Comparison of ENCODE assay signal across 8 cellular contexts in genomic region chr3:46208167-46208704, GRCh38. TPM values are rescaled to one million over a fixed set of nuclear protein-coding genes. Genes with fewer than 3 reads are reported as not detected.
DNase-seq lines count a peak whose midpoint lies in the region; ATAC-seq and TF ChIP-seq lines count a peak whose summit lies in the region.

Gene CCR1, minus strand, starts transcription at chr3:46208313. Its CDS starts 4,000 bp downstream, at chr3:46204313.

- H3K27ac ChIP-seq in DND-41 (ENCODE audit: low read length) (peak within 1 kb of the TSS; percentile 43), iPS DF 6.9 (ENCODE audit: low read length) (no peak within 1 kb of the TSS)

- H3K4me1 Mint-ChIP-seq in activated naive CD8-positive, alpha-beta T cell treated with anti-CD3 and anti-CD28 coated beads, Interleukin-2, amount 10 ng/mL, durations not matched to agents 7 days and 5 days = peaks cover 52% of the 10 kb centered on the region

- H3K79me2 ChIP-seq in DND-41 (ENCODE audit: insufficient read depth, low read length) = no peaks in the 10 kb centered on the region

- ATAC-seq in DND-41 (ENCODE audit: insufficient read depth, low read depth) (peak; percentile 56), GM21576 (IDR thresholded peaks at IDR 0.05; ENCODE audit: unreplicated experiment) (peak; percentile 53), HG03457 (IDR thresholded peaks at IDR 0.05; ENCODE audit: unreplicated experiment) (no peak)
- peak; percentile 62 for ATAC-seq in activated naive CD8-positive, alpha-beta T cell treated with anti-CD3 and anti-CD28 coated beads, Interleukin-2, amount 10 ng/mL, durations not matched to agents 7 days and 5 days (ENCODE audit: low read depth)

- H3K4me3 ChIP-seq in DND-41 (ENCODE audit: low read depth in 1 of 2, low read length in 2 of 2) (no peak within 1 kb of the TSS), iPS DF 6.9 (ENCODE audit: low read length) (no peak within 1 kb of the TSS)

- H3K27me3 ChIP-seq in DND-41 (ENCODE audit: insufficient read depth, low read length, poor library complexity) = no peaks in the 10 kb centered on the region
- H3K27me3 ChIP-seq in iPS DF 6.9 (ENCODE audit: control insufficient read depth, insufficient read depth, low read length) = no peaks in the 10 kb centered on the region

- H3K36me3 Mint-ChIP-seq in activated naive CD8-positive, alpha-beta T cell treated with anti-CD3 and anti-CD28 coated beads, Interleukin-2, amount 10 ng/mL, durations not matched to agents 7 days and 5 days = peaks cover 48% of the 10 kb centered on the region

- peak within 1 kb of the TSS; percentile 88 for H3K4me3 Mint-ChIP-seq in activated naive CD8-positive, alpha-beta T cell treated with anti-CD3 and anti-CD28 coated beads, Interleukin-2, amount 10 ng/mL, durations not matched to agents 7 days and 5 days

- no peaks in the 10 kb centered on the region for H3K9me3 Mint-ChIP-seq in activated naive CD8-positive, alpha-beta T cell treated with anti-CD3 and anti-CD28 coated beads, Interleukin-2, amount 10 ng/mL, durations not matched to agents 7 days and 5 days

- WGBS in iPS DF 6.9 (ENCODE audit: insufficient coverage, insufficient read length) = no CpG with 5 or more reads among the region's 3 CpGs

- TF ChIP-seq CTCF in DND-41 (IDR thresholded peaks at IDR 0.05; ENCODE audit: borderline replicate concordance, extremely low read depth, low read length, poor library complexity, severe bottlenecking) = peak; percentile 61

- no peak within 1 kb of the TSS for H3K4me2 ChIP-seq in DND-41 (ENCODE audit: insufficient read depth, low read length)

- H3K36me3 ChIP-seq in DND-41 (ENCODE audit: insufficient read depth, low read length) (no peaks in the 10 kb centered on the region), iPS DF 6.9 (ENCODE audit: control insufficient read depth, insufficient read depth, low read length) (no peaks in the 10 kb centered on the region)

- no peak within 1 kb of the TSS for H3K9ac ChIP-seq in DND-41 (ENCODE audit: low read depth, low read length)

- H3K9me3 ChIP-seq in DND-41 (ENCODE audit: insufficient read depth, low read length, severe bottlenecking) = no peaks in the 10 kb centered on the region
- H3K9me3 ChIP-seq in iPS DF 6.9 (ENCODE audit: control insufficient read depth, insufficient read depth, low read length) = no peaks in the 10 kb centered on the region

- H2AFZ ChIP-seq in DND-41 (ENCODE audit: low read depth, low read length) = peak within 1 kb of the TSS; percentile 44

- DNase-seq in DND-41 (peak; percentile 54), MV-4-11 (lab: John Stamatoyannopoulos, UW) (peak; percentile 97), iPS DF 6.9 (ENCODE audit: low read depth, low spot score) (peak; percentile 35), COR-L47 (lab: John Stamatoyannopoulos, UW) (no peak)
- peak; percentile 79 for DNase-seq in activated naive CD8-positive, alpha-beta T cell treated with anti-CD3 and anti-CD28 coated beads, Interleukin-2, amount 10 ng/mL, durations not matched to agents 7 days and 5 days
- DNase-seq in stimulated activated CD4-positive, alpha-beta T cell treated with anti-CD3 and anti-CD28 coated beads, Interleukin-15, amount 100 ng/mL, for 48 hours (ENCODE audit: low read depth in 2 of 2) = peak; percentile 19 to 44

- POLR2A ChIA-PET in activated naive CD8-positive, alpha-beta T cell treated with anti-CD3 and anti-CD28 coated beads, Interleukin-2, amount 10 ng/mL, durations not matched to agents 7 days and 5 days (lab: Charles Lee) = interaction anchor here (0.6 to 6.6 kb wide), 23 partner anchors 11 to 257 kb away, joined by 3 to 83 read pairs (median 4); partner anchors contain the start of genes CCR2 and CCR5

- peak within 1 kb of the TSS; percentile 91 for H3K27ac Mint-ChIP-seq in activated naive CD8-positive, alpha-beta T cell treated with anti-CD3 and anti-CD28 coated beads, Interleukin-2, amount 10 ng/mL, durations not matched to agents 7 days and 5 days

- no peaks in the 10 kb centered on the region for H3K27me3 Mint-ChIP-seq in activated naive CD8-positive, alpha-beta T cell treated with anti-CD3 and anti-CD28 coated beads, Interleukin-2, amount 10 ng/mL, durations not matched to agents 7 days and 5 days

- H4K20me1 ChIP-seq in DND-41 (ENCODE audit: insufficient read depth, low read length) = no peaks in the 10 kb centered on the region

- H3K4me1 ChIP-seq in DND-41 (ENCODE audit: insufficient read depth, low read length) = peaks cover 24% of the 10 kb centered on the region
- H3K4me1 ChIP-seq in iPS DF 6.9 (ENCODE audit: control insufficient read depth, insufficient read depth, low read length) = peaks cover 2% of the 10 kb centered on the region; the same call in 1 of the 2 replicates

RNA-seq across cellular contexts. Expression of gene CCR1, which starts in this region (rescaled TPM):
- total RNA-seq in activated naive CD8-positive, alpha-beta T cell treated with anti-CD3 and anti-CD28 coated beads, Interleukin-2, amount 10 ng/mL, durations not matched to agents 7 days and 5 days = 10 to 100 TPM; 58.6 to 63.9 TPM
